ENCODE assay signal across 16 cellular contexts in genomic region chr1:27876341-27877114, GRCh38. TPM values are rescaled to one million over a fixed set of nuclear protein-coding genes. Genes with fewer than 3 reads are reported as not detected.
DNase-seq lines count a peak whose midpoint lies in the region; ATAC-seq, FAIRE-seq and TF ChIP-seq lines count a peak whose summit lies in the region.
"Had no signal": no experiment of that assay in that cellular context is flagged by ENCODE, and none has a peak within 500 bp of the region (broad histone marks: within the 10 kb centered on the region; RNA-seq: fewer than 3 reads in every experiment).

No MANE protein-coding gene starts in this region.

- H3K4me1 ChIP-seq in mammary epithelial cell (ENCODE audit: insufficient read depth, low read length) (peaks cover 8% of the 10 kb centered on the region), GM12878 (ENCODE audit: control insufficient read depth, insufficient read depth, low read length) (peaks cover 21% of the 10 kb centered on the region)
- H3K4me1 ChIP-seq: psoas muscle had no signal

- BruUV-seq in MCF 10A (replicated peaks; lab: Mats Ljungman, UMichigan) (no TSS peak), mammary epithelial cell (replicated peaks; lab: Mats Ljungman, UMichigan) (no TSS peak), GM12878 (replicated peaks; lab: Mats Ljungman, UMichigan) (no TSS peak)

- ATAC-seq in GM12878 (no peak), HG02870 (IDR thresholded peaks at IDR 0.05; ENCODE audit: unreplicated experiment) (no peak)
- no peak for ATAC-seq in naive thymus-derived CD8-positive, alpha-beta T cell
- ATAC-seq: activated CD8-positive, alpha-beta memory T cell treated with anti-CD3 and anti-CD28 coated beads, Interleukin-2, amount 10 ng/mL, durations not matched to agents 7 days and 5 days; psoas muscle had no signal

- no peak for TF ChIP-seq RAD21 in GM12878 (IDR thresholded peaks at IDR 0.05; ENCODE audit: insufficient read depth, low read depth, low read length)

- no peaks in the 10 kb centered on the region for H3K79me2 ChIP-seq in mammary epithelial cell (ENCODE audit: insufficient read depth, low read length)
- H3K79me2 ChIP-seq in GM12878 (ENCODE audit: control insufficient read depth, insufficient read depth, low read length) = peaks cover 51% of the 10 kb centered on the region

- CTCF ChIA-PET in MCF 10A (lab: Yijun Ruan, JAX) (interaction anchor here (1.1 kb wide), 1 partner anchor 103 kb away, joined by 3 read pairs; no protein-coding TSS in a partner anchor), mammary epithelial cell (lab: Charles Lee; ENCODE audit: low non-redundant PET) (no interaction called here), GM12878 (lab: Yijun Ruan, JAX) (interaction anchor here (2.0 to 3.5 kb wide), 3 partner anchors 8 to 14 kb away, joined by 8 to 16 read pairs (median 13); no protein-coding TSS in a partner anchor), HEK293T (lab: Yijun Ruan, JAX) (interaction anchor here (0.6 to 0.9 kb wide), 2 partner anchors 19 to 1521 kb away, joined by 3 read pairs; no protein-coding TSS in a partner anchor)

- H3K27me3 Mint-ChIP-seq in MCF 10A (ENCODE audit: insufficient read depth, unreplicated experiment) = no peaks in the 10 kb centered on the region
- H3K27me3 Mint-ChIP-seq in naive thymus-derived CD8-positive, alpha-beta T cell = no peaks in the 10 kb centered on the region
- H3K27me3 Mint-ChIP-seq: activated CD8-positive, alpha-beta memory T cell treated with anti-CD3 and anti-CD28 coated beads, Interleukin-2, amount 10 ng/mL, durations not matched to agents 7 days and 5 days had no signal

- H3K27ac ChIP-seq in mammary epithelial cell (ENCODE audit: insufficient read depth, low read depth, low read length) (no peak overlapping the region), GM12878 (ENCODE audit: control insufficient read depth, insufficient read depth) (peak overlapping the region; percentile 93)

- WGBS in mammary epithelial cell (ENCODE audit: low coverage, missing lambda C conversion rate) = 93% methylated on average over 12 of the region's 18 CpGs
- WGBS in GM12878 (ENCODE audit: insufficient coverage, insufficient replicate concordance, low lambda C conversion rate, missing lambda C conversion rate) = 76% methylated on average over 18 of the region's 18 CpGs

- FAIRE-seq in GM12878 (lab: Jason Lieb, UNC) = no peak

- RAD21 ChIA-PET in GM12878 (lab: Charles Lee; ENCODE audit: unreplicated experiment) = interaction anchor here (0.8 to 4.2 kb wide), 4 partner anchors 7 to 18 kb away, joined by 3 to 33 read pairs (median 5); no protein-coding TSS in a partner anchor

- H3K9me3 Mint-ChIP-seq in MCF 10A (ENCODE audit: unreplicated experiment) = no peaks in the 10 kb centered on the region
- no peaks in the 10 kb centered on the region for H3K9me3 Mint-ChIP-seq in naive thymus-derived CD8-positive, alpha-beta T cell

- SMC1A ChIA-PET in GM12878 (lab: Charles Lee; ENCODE audit: uncharacterized antibody, unreplicated experiment) = interaction anchor here (0.7 to 3.0 kb wide), 7 partner anchors 7 to 1001 kb away, joined by 3 to 30 read pairs (median 4); no protein-coding TSS in a partner anchor

- H3K4me3 ChIP-seq in mammary epithelial cell (replicated peaks in 1 of 3; ENCODE audit: insufficient read depth in 1 of 3, low read depth in 2 of 3, low read length in 3 of 3) (no peak overlapping the region), GM12878 (0 out of 2 replicates have a peak overlapping the region, but pooled peaks have one; percentile 6)
- H3K4me3 ChIP-seq: adrenal gland, coronary artery, HAP-1, psoas muscle had no signal

- in situ Hi-C loops in mammary epithelial cell (cut with MboI; ENCODE audit: low sequenced_read_pairs in 2 of 2) = no loop called here
- in situ Hi-C loops in GM12878 (cut with MboI) = no loop called here

- TF ChIP-seq EP300 in GM12878 (IDR thresholded peaks at IDR 0.05; ENCODE audit: borderline replicate concordance in 1 of 2, control insufficient read depth in 1 of 2, low read depth in 2 of 2, low read length in 2 of 2) = no peak

- H4K20me1 ChIP-seq in mammary epithelial cell (ENCODE audit: insufficient read depth, low read length) (no peaks in the 10 kb centered on the region), GM12878 (ENCODE audit: control insufficient read depth, insufficient read depth) (no peaks in the 10 kb centered on the region)

- H3K36me3 Mint-ChIP-seq in MCF 10A (ENCODE audit: insufficient read depth, unreplicated experiment) = no peaks in the 10 kb centered on the region
- peaks cover 0 to 44% (median 3%) of the 10 kb centered on the region in 3 donors for H3K36me3 Mint-ChIP-seq in naive thymus-derived CD8-positive, alpha-beta T cell

- dilution Hi-C loops in mammary epithelial cell (cut with HindIII; ENCODE audit: low sequenced_read_pairs) = no loop called here

- H3K9me3 ChIP-seq in mammary epithelial cell (replicated peaks; ENCODE audit: insufficient read depth, low read length) (no peaks in the 10 kb centered on the region), GM12878 (replicated peaks; ENCODE audit: control insufficient read depth, insufficient read depth, low read length) (no peaks in the 10 kb centered on the region)
- H3K9me3 ChIP-seq: adrenal gland, HAP-1, psoas muscle had no signal

- H3K9ac ChIP-seq in mammary epithelial cell (ENCODE audit: insufficient read depth, low read length) (no peak overlapping the region), GM12878 (ENCODE audit: control insufficient read depth, insufficient read depth, low read length) (peak overlapping the region; percentile 42; the same call in 1 of the 2 replicates)

- H3K4me2 ChIP-seq in mammary epithelial cell (ENCODE audit: insufficient read depth, low read depth, low read length) (no peak overlapping the region), GM12878 (ENCODE audit: control insufficient read depth, insufficient read depth) (peak overlapping the region; percentile 15)

- no peak overlapping the region for H2AFZ ChIP-seq in mammary epithelial cell (ENCODE audit: low read depth, low read length)
- H2AFZ ChIP-seq in GM12878 (ENCODE audit: control insufficient read depth, low read depth, low read length) = no peak overlapping the region

- H3K4me3 Mint-ChIP-seq in MCF 10A (ENCODE audit: unreplicated experiment) = no peak overlapping the region
- peak overlapping the region in 6 of 10 donors; percentile 14 to 75 (median 34) for H3K4me3 Mint-ChIP-seq in naive thymus-derived CD8-positive, alpha-beta T cell
- H3K4me3 Mint-ChIP-seq: activated CD8-positive, alpha-beta memory T cell treated with anti-CD3 and anti-CD28 coated beads, Interleukin-2, amount 10 ng/mL, durations not matched to agents 7 days and 5 days had no signal

- H3K27me3 ChIP-seq in mammary epithelial cell (ENCODE audit: insufficient read depth, low read length) (no peaks in the 10 kb centered on the region), GM12878 (replicated peaks in 1 of 2; ENCODE audit: control insufficient read depth in 2 of 2, insufficient read depth in 2 of 2, low read length in 1 of 2) (no peaks in the 10 kb centered on the region)
- H3K27me3 ChIP-seq: adrenal gland had no signal

- peak; percentile 34 for TF ChIP-seq POLR2A in GM12878 (IDR thresholded peaks at IDR 0.05; ENCODE audit: low read depth, low read length)

- peaks cover 9% of the 10 kb centered on the region for H3K4me1 Mint-ChIP-seq in MCF 10A (ENCODE audit: insufficient read depth, unreplicated experiment)
- H3K4me1 Mint-ChIP-seq in naive thymus-derived CD8-positive, alpha-beta T cell = peaks cover 22 to 64% (median 42%) of the 10 kb centered on the region in 4 donors

- POLR2A ChIA-PET in MCF 10A (lab: Yijun Ruan, JAX) (interaction anchor here (0.9 to 1.2 kb wide), 3 partner anchors 13 to 46 kb away, joined by 3 to 4 read pairs (median 3); partner anchors contain the start of gene PPP1R8), GM12878 (lab: Charles Lee) (interaction anchor here (0.6 to 6.0 kb wide), 7 partner anchors 7 to 114 kb away, joined by 3 to 63 read pairs (median 6); partner anchors contain the start of gene STX12), HEK293T (lab: Yijun Ruan, JAX) (no interaction called here)
- POLR2A ChIA-PET in naive thymus-derived CD8-positive, alpha-beta T cell (lab: Charles Lee) = interaction anchor here (1.3 to 1.8 kb wide), 2 partner anchors 10 to 22 kb away, joined by 3 to 6 read pairs; no protein-coding TSS in a partner anchor

- intact Hi-C loops in MCF 10A (cut with micrococcal nuclease) (no loop called here), mammary epithelial cell (cut with micrococcal nuclease) (no loop called here), GM12878 (cut with micrococcal nuclease; ENCODE audit: unreplicated experiment) (loop anchor here (10.0 kb wide), 1 partner anchor 368 kb away; no protein-coding TSS in a partner anchor)

- TF ChIP-seq CTCF in MCF 10A (IDR thresholded peaks at IDR 0.05; ENCODE audit: unreplicated experiment) (no peak), mammary epithelial cell (conservative IDR thresholded peaks at IDR 0.05 in 1 of 2, IDR thresholded peaks at IDR 0.05 in 1 of 2; ENCODE audit: extremely low read depth in 1 of 2, insufficient read depth in 1 of 2, low read depth in 1 of 2, low read length in 2 of 2) (no peak), GM12878 (IDR thresholded peaks at IDR 0.05 in 2 of 3, conservative IDR thresholded peaks at IDR 0.05 in 1 of 3; ENCODE audit: control insufficient read depth in 2 of 3, extremely low read depth in 1 of 3, insufficient read depth in 1 of 3, low read depth in 3 of 3, low read length in 3 of 3) (no peak), GM20000 (IDR thresholded peaks at IDR 0.05; ENCODE audit: extremely low read depth, missing control alignments) (no peak)

- H3K36me3 ChIP-seq in mammary epithelial cell (ENCODE audit: insufficient read depth, low read length) = no peaks in the 10 kb centered on the region
- H3K36me3 ChIP-seq in GM12878 (ENCODE audit: control insufficient read depth in 2 of 2, insufficient read depth in 2 of 2, low read length in 1 of 2) = peaks cover 5 to 11% of the 10 kb centered on the region in 2 experiments; a peak in 3 of 4 replicates
- H3K36me3 ChIP-seq: adrenal gland, HAP-1 had no signal

- peak overlapping the region; percentile 99 for H3K27ac Mint-ChIP-seq in MCF 10A (ENCODE audit: low read depth, unreplicated experiment)
- H3K27ac Mint-ChIP-seq in naive thymus-derived CD8-positive, alpha-beta T cell = peak overlapping the region in 9 of 10 donors; percentile 52 to 93 (median 78)
- H3K27ac Mint-ChIP-seq: activated CD8-positive, alpha-beta memory T cell treated with anti-CD3 and anti-CD28 coated beads, Interleukin-2, amount 10 ng/mL, durations not matched to agents 7 days and 5 days had no signal

- DNase-seq in MCF 10A (ENCODE audit: unreplicated experiment) = no peak
- DNase-seq in mammary epithelial cell = no peak
- no peak for DNase-seq in GM12878 (ENCODE audit: low read depth, low spot score)
- no peak for DNase-seq in naive thymus-derived CD8-positive, alpha-beta T cell
- DNase-seq in putamen (ENCODE audit: low spot score) = no peak
- no peak for DNase-seq in HEK293T (ENCODE audit: extremely low spot score)
- DNase-seq in GM20000 (ENCODE audit: low spot score) = no peak
- DNase-seq: activated CD8-positive, alpha-beta memory T cell treated with anti-CD3 and anti-CD28 coated beads, Interleukin-2, amount 10 ng/mL, durations not matched to agents 7 days and 5 days; GDM1; NCI-H1436; NCI-H510A; psoas muscle had no signal

RNA-seq across cellular contexts. Expression of gene THEMIS2, which starts 4.2 kb away (rescaled TPM):
- 1.5 and 1.7 TPM in 2 replicates for total RNA-seq in MCF 10A (2022)
- total RNA-seq in mammary epithelial cell = 1 to 10 TPM; 3.7 to 4.2 TPM
- polyA plus RNA-seq in mammary epithelial cell = 1.8 TPM
- 3.4 TPM for polyA minus RNA-seq in mammary epithelial cell
- total RNA-seq in GM12878 (2013; cell fraction: nucleolus; rRNA removed) = 101 and 106 TPM in 2 replicates
- total RNA-seq in GM12878 (2014; rRNA removed) = 70.0 and 74.0 TPM in 2 replicates
- total RNA-seq in GM12878 (2014; rRNA removed; fragmentation: Illumina TruSeq; extraction: Trizol) = 30.6 and 32.5 TPM in 2 replicates
- total RNA-seq in GM12878 (2021) = 50.5 and 58.7 TPM in 2 replicates
- polyA plus RNA-seq in GM12878 (2011; ENCODE audit: low read depth) = 36.2 TPM
- 65.4 and 114 TPM in 2 replicates for polyA plus RNA-seq in GM12878 (2011; rRNA removed)
- polyA plus RNA-seq in GM12878 (2011; cell fraction: cytosol; rRNA removed) = 127 and 129 TPM in 2 replicates
- polyA plus RNA-seq in GM12878 (2011; cell fraction: nucleus; rRNA removed) = 250 and 265 TPM in 2 replicates
- polyA plus RNA-seq in GM12878 (2012) = 69.2 and 76.2 TPM in 2 replicates
- polyA plus RNA-seq in GM12878 (2014; fragmentation: Illumina TruSeq; extraction: Trizol) = 28.7 and 33.4 TPM in 2 replicates
- 10 to 100 TPM in 1 of 2 experiments, 1 to 10 TPM in 1; 9.1 to 12.9 TPM for polyA plus RNA-seq in GM12878 (2014; fragmentation: Nextera tagmentation; extraction: Ambion mirVana)
- 59.5 and 59.7 TPM in 2 replicates for polyA plus RNA-seq in GM12878 (2014; rRNA removed)
- polyA plus RNA-seq in GM12878 (2016; fragmentation: Nextera tagmentation; extraction: Ambion mirVana) = 10 to 100 TPM; 37.7 to 38.9 TPM
- polyA minus RNA-seq in GM12878 (2011; rRNA and poly(A)+ RNA removed) = 85.6 and 142 TPM in 2 replicates
- polyA minus RNA-seq in GM12878 (2011; cell fraction: cytosol; rRNA and poly(A)+ RNA removed) = 43.2 and 45.7 TPM in 2 replicates
- 68.4 and 93.7 TPM in 2 replicates for polyA minus RNA-seq in GM12878 (2011; cell fraction: nucleus; rRNA and poly(A)+ RNA removed)
- 10 to 100 TPM; 53.3 to 57.9 TPM for total RNA-seq in naive thymus-derived CD8-positive, alpha-beta T cell
- 10 to 100 TPM; 14.1 to 48.5 (median 23.7) TPM for polyA plus RNA-seq in naive thymus-derived CD8-positive, alpha-beta T cell

RNA-seq across cellular contexts. Expression of gene RPA2, which starts 37.8 kb away (rescaled TPM):
- total RNA-seq in MCF 10A (2022) = 22.3 and 25.7 TPM in 2 replicates
- 10 to 100 TPM; 27.7 to 30.8 TPM for total RNA-seq in mammary epithelial cell
- 39.7 TPM for polyA plus RNA-seq in mammary epithelial cell
- polyA minus RNA-seq in mammary epithelial cell = 6.7 TPM
- total RNA-seq in GM12878 (2013; cell fraction: nucleolus; rRNA removed) = 12.5 and 15.6 TPM in 2 replicates
- 105 and 106 TPM in 2 replicates for total RNA-seq in GM12878 (2014; rRNA removed)
- total RNA-seq in GM12878 (2014; rRNA removed; fragmentation: Illumina TruSeq; extraction: Trizol) = 81.7 and 86.8 TPM in 2 replicates
- 62.2 and 62.7 TPM in 2 replicates for total RNA-seq in GM12878 (2021)
- 54.3 TPM for polyA plus RNA-seq in GM12878 (2011; ENCODE audit: low read depth)
- polyA plus RNA-seq in GM12878 (2011; rRNA removed) = 121 and 145 TPM in 2 replicates
- polyA plus RNA-seq in GM12878 (2011; cell fraction: cytosol; rRNA removed) = 61.4 and 157 TPM in 2 replicates
- polyA plus RNA-seq in GM12878 (2011; cell fraction: nucleus; rRNA removed) = 70.2 and 81.2 TPM in 2 replicates
- 54.9 and 55.1 TPM in 2 replicates for polyA plus RNA-seq in GM12878 (2012)
- 88.1 and 113 TPM in 2 replicates for polyA plus RNA-seq in GM12878 (2014; fragmentation: Illumina TruSeq; extraction: Trizol)
- polyA plus RNA-seq in GM12878 (2014; fragmentation: Nextera tagmentation; extraction: Ambion mirVana) = 100 to 1,000 TPM; 171 to 174 TPM
- polyA plus RNA-seq in GM12878 (2014; rRNA removed) = 138 and 171 TPM in 2 replicates
- polyA plus RNA-seq in GM12878 (2016; fragmentation: Nextera tagmentation; extraction: Ambion mirVana) = 100 to 1,000 TPM; 166 TPM
- 30.8 and 33.0 TPM in 2 replicates for polyA minus RNA-seq in GM12878 (2011; rRNA and poly(A)+ RNA removed)
- 13.1 and 19.9 TPM in 2 replicates for polyA minus RNA-seq in GM12878 (2011; cell fraction: cytosol; rRNA and poly(A)+ RNA removed)
- 13.8 and 19.0 TPM in 2 replicates for polyA minus RNA-seq in GM12878 (2011; cell fraction: nucleus; rRNA and poly(A)+ RNA removed)
- 10 to 100 TPM; 66.6 to 78.6 TPM for total RNA-seq in naive thymus-derived CD8-positive, alpha-beta T cell
- polyA plus RNA-seq in naive thymus-derived CD8-positive, alpha-beta T cell = 100 to 1,000 TPM; 213 to 229 (median 215) TPM

RNA-seq across cellular contexts. Expression of gene PPP1R8, which starts 45.9 kb away (rescaled TPM):
- total RNA-seq in MCF 10A (2022) (48.6 and 51.1 TPM in 2 replicates), mammary epithelial cell (10 to 100 TPM; 37.0 to 42.5 TPM), GM12878 (2014; rRNA removed) (63.2 and 77.0 TPM in 2 replicates), GM12878 (2014; rRNA removed; fragmentation: Illumina TruSeq; extraction: Trizol) (50.9 and 55.6 TPM in 2 replicates), GM12878 (2021) (47.2 and 50.3 TPM in 2 replicates)
- polyA plus RNA-seq in mammary epithelial cell (34.4 TPM), GM12878 (2011; rRNA removed) (59.6 and 60.5 TPM in 2 replicates), GM12878 (2014; fragmentation: Illumina TruSeq; extraction: Trizol) (61.7 and 69.5 TPM in 2 replicates), GM12878 (2014; fragmentation: Nextera tagmentation; extraction: Ambion mirVana) (10 to 100 TPM; 14.5 to 15.3 TPM), GM12878 (2014; rRNA removed) (57.1 and 65.0 TPM in 2 replicates), GM12878 (2016; fragmentation: Nextera tagmentation; extraction: Ambion mirVana) (10 to 100 TPM; 10.2 to 13.1 TPM)
- polyA minus RNA-seq in mammary epithelial cell = 21.1 TPM
- total RNA-seq in GM12878 (2013; cell fraction: nucleolus; rRNA removed) = 12.7 and 14.1 TPM in 2 replicates
- polyA plus RNA-seq in GM12878 (2011; ENCODE audit: low read depth) = 21.4 TPM
- polyA plus RNA-seq in GM12878 (2011; cell fraction: cytosol; rRNA removed) = 53.4 and 54.1 TPM in 2 replicates
- polyA plus RNA-seq in GM12878 (2011; cell fraction: nucleus; rRNA removed) = 29.7 and 30.1 TPM in 2 replicates
- polyA plus RNA-seq in GM12878 (2012) = 28.2 and 29.3 TPM in 2 replicates
- 50.2 and 66.9 TPM in 2 replicates for polyA minus RNA-seq in GM12878 (2011; rRNA and poly(A)+ RNA removed)
- polyA minus RNA-seq in GM12878 (2011; cell fraction: cytosol; rRNA and poly(A)+ RNA removed) = 22.6 and 23.4 TPM in 2 replicates
- polyA minus RNA-seq in GM12878 (2011; cell fraction: nucleus; rRNA and poly(A)+ RNA removed) = 8.1 and 19.5 TPM in 2 replicates
- 10 to 100 TPM; 40.2 to 42.5 TPM for total RNA-seq in naive thymus-derived CD8-positive, alpha-beta T cell
- 10 to 100 TPM; 27.8 to 37.8 (median 36.2) TPM for polyA plus RNA-seq in naive thymus-derived CD8-positive, alpha-beta T cell

RNA-seq across cellular contexts. Expression of gene SMPDL3B, which starts 58.3 kb away (rescaled TPM):
- 2.6 and 4.0 TPM in 2 replicates for total RNA-seq in MCF 10A (2022)
- 10 to 100 TPM in 1 of 2 donors, 1 to 10 TPM in 1; 3.6 to 10.8 TPM for total RNA-seq in mammary epithelial cell
- 13.9 TPM for polyA plus RNA-seq in mammary epithelial cell
- 3.0 TPM for polyA minus RNA-seq in mammary epithelial cell
- total RNA-seq in GM12878 (2013; cell fraction: nucleolus; rRNA removed) = 0.59 and 0.79 TPM in 2 replicates
- 2.0 and 2.2 TPM in 2 replicates for total RNA-seq in GM12878 (2014; rRNA removed)
- total RNA-seq in GM12878 (2014; rRNA removed; fragmentation: Illumina TruSeq; extraction: Trizol) = 1.1 and 1.3 TPM in 2 replicates
- total RNA-seq in GM12878 (2021) = 1.9 TPM in 2 replicates
- not detected for polyA plus RNA-seq in GM12878 (2011; ENCODE audit: low read depth)
- 0.78 and 0.94 TPM in 2 replicates for polyA plus RNA-seq in GM12878 (2011; rRNA removed)
- polyA plus RNA-seq in GM12878 (2011; cell fraction: cytosol; rRNA removed) = 1.6 and 1.7 TPM in 2 replicates
- 0.69 and 1.2 TPM in 2 replicates for polyA plus RNA-seq in GM12878 (2011; cell fraction: nucleus; rRNA removed)
- polyA plus RNA-seq in GM12878 (2012) = 0.32 TPM in 1 of 2 replicates, not detected in the other
- polyA plus RNA-seq in GM12878 (2014; fragmentation: Illumina TruSeq; extraction: Trizol) = 2.4 and 2.5 TPM in 2 replicates
- under 1 TPM; 0.60 to 0.69 TPM for polyA plus RNA-seq in GM12878 (2014; fragmentation: Nextera tagmentation; extraction: Ambion mirVana)
- polyA plus RNA-seq in GM12878 (2014; rRNA removed) = 1.9 and 2.7 TPM in 2 replicates
- under 1 TPM; 0.56 to 0.78 TPM for polyA plus RNA-seq in GM12878 (2016; fragmentation: Nextera tagmentation; extraction: Ambion mirVana)
- polyA minus RNA-seq in GM12878 (2011; rRNA and poly(A)+ RNA removed) = 0.80 and 1.8 TPM in 2 replicates
- polyA minus RNA-seq in GM12878 (2011; cell fraction: cytosol; rRNA and poly(A)+ RNA removed) = 0.67 and 0.73 TPM in 2 replicates
- polyA minus RNA-seq in GM12878 (2011; cell fraction: nucleus; rRNA and poly(A)+ RNA removed) = 0.36 and 0.48 TPM in 2 replicates
- total RNA-seq in naive thymus-derived CD8-positive, alpha-beta T cell = not detected
- under 1 TPM in 1 of 3 donors, not detected in 2; 0.16 TPM for polyA plus RNA-seq in naive thymus-derived CD8-positive, alpha-beta T cell
- total RNA-seq: adrenal gland, psoas muscle had no signal

Comparison
In these comparisons a context has a peak if more than half of its experiments do, and no peak if none do; other contexts are left out.
1. RNA of gene THEMIS2, which starts 4.2 kb away (total RNA-seq): 30.6 to 106 TPM in GM12878 and 53.3 to 57.9 TPM in naive thymus-derived CD8-positive, alpha-beta T cell; 3.7 to 4.2 TPM in mammary epithelial cell and 1.5 to 1.7 TPM in MCF 10A; every median in the first group is over 4 times any median in the second.